8 cellular contexts compared by ENCODE assay signal in genomic region chr20:53708129-53708968, GRCh38.
DNase-seq lines count a peak whose midpoint lies in the region; ATAC-seq and TF ChIP-seq lines count a peak whose summit lies in the region.

No MANE protein-coding gene starts in this region.

- H3K79me2 ChIP-seq in PC-3 (ENCODE audit: low read length): no peaks in the 10 kb centered on the region

- intact Hi-C loops in PC-3 (cut with micrococcal nuclease): no loop called here

- peaks cover 18% of the 10 kb centered on the region for H3K4me1 ChIP-seq in PC-3 (ENCODE audit: insufficient read depth, low read length)

- no peaks in the 10 kb centered on the region for H3F3A ChIP-seq in PC-3 (ENCODE audit: low read length, unreplicated experiment)

- H3K9me3 ChIP-seq in PC-3 (ENCODE audit: low read length): no peaks in the 10 kb centered on the region

- H3K27ac ChIP-seq in PC-3 (ENCODE audit: low read length) (peak overlapping the region; percentile 24), brain microvascular endothelial cell (peak overlapping the region; percentile 34)

- H3K36me3 ChIP-seq in PC-3 (ENCODE audit: low read depth, low read length) (no peaks in the 10 kb centered on the region), brain microvascular endothelial cell (replicated peaks) (no peaks in the 10 kb centered on the region)

- H3K9me2 ChIP-seq in PC-3 (replicated peaks; ENCODE audit: low read length): no peaks in the 10 kb centered on the region

- H3K27me3 ChIP-seq in PC-3 (ENCODE audit: low read length) (no peaks in the 10 kb centered on the region), brain microvascular endothelial cell (replicated peaks) (no peaks in the 10 kb centered on the region)

- peak; percentile 77 for ATAC-seq in GM18517 (IDR thresholded peaks at IDR 0.05; ENCODE audit: unreplicated experiment)
- peak; percentile 61 for ATAC-seq in HG02885 (IDR thresholded peaks at IDR 0.05; ENCODE audit: poor library complexity, unreplicated experiment)
- peak; percentile 79 for ATAC-seq in PC-3

- no peak overlapping the region for H3K9ac ChIP-seq in PC-3 (ENCODE audit: low read length)

- peak overlapping the region; percentile 0; the same call in 1 of the 2 replicates for H3K4me3 ChIP-seq in PC-3 (ENCODE audit: low read length)
- H3K4me3 ChIP-seq in brain microvascular endothelial cell (ENCODE audit: low read depth, low read length): no peak overlapping the region

- POLR2A ChIA-PET in PC-3 (lab: Charles Lee; ENCODE audit: unreplicated experiment): interaction anchor here (0.6 to 0.7 kb wide), 2 partner anchors 66 to 98 kb away, joined by 3 to 4 read pairs; no protein-coding TSS in a partner anchor

- H3K4me2 ChIP-seq in PC-3 (ENCODE audit: low read length): peak overlapping the region; percentile 26

- CTCF ChIA-PET in PC-3 (lab: Charles Lee): no interaction called here

- no peaks in the 10 kb centered on the region for H4K20me1 ChIP-seq in PC-3 (ENCODE audit: low read length)

- no peak for TF ChIP-seq CTCF in PC-3 (conservative IDR thresholded peaks at IDR 0.05; ENCODE audit: low read depth, low read length)
- TF ChIP-seq CTCF in brain microvascular endothelial cell (IDR thresholded peaks at IDR 0.05; ENCODE audit: low read depth, low read length, missing control alignments): no peak

- peak; percentile 96 for DNase-seq in PC-3
- peak; percentile 29 for DNase-seq in brain microvascular endothelial cell
- DNase-seq in stimulated activated CD4-positive, alpha-beta T cell treated with anti-CD3 and anti-CD28 coated beads, Interleukin-12 subunit alpha, Interleukin-12 subunit beta, amount 100 ng/mL, for 24 hours (ENCODE audit: low read depth in 2 of 2): peak; percentile 31 to 36
- no peak for DNase-seq in cortex of kidney (lab: John Stamatoyannopoulos, UW)
- DNase-seq in middle frontal gyrus (ENCODE audit: extremely low spot score, low spot score): no peak
- DNase-seq in GF-D8 (lab: John Stamatoyannopoulos, UW): no peak

- H2AFZ ChIP-seq in PC-3 (ENCODE audit: low read length): peak overlapping the region; percentile 5

- in situ Hi-C loops in brain microvascular endothelial cell (cut with HindIII; ENCODE audit: low pct_ligation_motif_present, low sequenced_read_pairs): no loop called here

- no TSS peak for BruUV-seq in PC-3 (replicated peaks; lab: Mats Ljungman, UMichigan)

Comparison
In these comparisons a context has a peak if more than half of its experiments do, and no peak if none do; other contexts are left out.
1. DNase-seq: peak in PC-3 (single experiment), brain microvascular endothelial cell (single experiment) and stimulated activated CD4-positive, alpha-beta T cell treated with anti-CD3 and anti-CD28 coated beads, Interleukin-12 subunit alpha, Interleukin-12 subunit beta, amount 100 ng/mL, for 24 hours (2 of 2); none in cortex of kidney (single experiment), middle frontal gyrus (single experiment) and GF-D8 (single experiment).
2. Peak in every context shown above with its lines, with median percentiles within 50 percentile points of each other: ATAC-seq.